ENCODE assay signal across 19 cellular contexts in the genomic region with DNA sequence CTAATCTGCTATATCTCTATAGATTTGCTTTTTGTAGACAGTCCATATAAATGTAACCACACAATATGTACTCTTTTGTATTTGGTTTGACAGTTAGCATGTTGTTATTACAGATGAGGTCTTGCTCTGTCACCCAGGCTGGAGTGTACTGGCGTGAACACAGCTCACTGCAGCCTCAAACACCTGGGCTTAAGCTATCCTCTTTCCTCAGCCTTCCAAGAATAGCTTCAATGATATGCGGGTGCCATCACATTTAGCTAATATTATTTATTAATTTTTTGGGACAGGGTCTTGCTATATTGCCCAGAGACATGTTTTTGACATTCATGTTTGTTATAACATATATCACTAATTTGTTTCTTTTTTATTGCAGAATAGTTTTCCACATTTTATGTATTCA. TPM values are rescaled to one million over a fixed set of nuclear protein-coding genes. Genes with fewer than 3 reads are reported as not detected.
DNase-seq lines count a peak whose midpoint lies in the region; ATAC-seq, FAIRE-seq and TF ChIP-seq lines count a peak whose summit lies in the region.
"Had no signal": no experiment of that assay in that cellular context is flagged by ENCODE, and none has a peak within 500 bp of the region (broad histone marks: within the 10 kb centered on the region; RNA-seq: fewer than 3 reads in every experiment).

No MANE protein-coding gene starts in this region.

- H3K27me3 ChIP-seq in HUES64 (ENCODE audit: insufficient read depth, low read length) (no peaks in the 10 kb centered on the region), iPS-18a (ENCODE audit: control insufficient read depth, insufficient read depth, low read length) (no peaks in the 10 kb centered on the region), psoas muscle (ENCODE audit: insufficient read depth in 3 of 3, low read length in 2 of 3) (no peaks in the 10 kb centered on the region)
- H3K27me3 ChIP-seq: BLaER1 treated with 17β-estradiol and CSF1 and Interleukin-3, amounts not matched to agents 10 nM and 100 nM had no signal

- FAIRE-seq in GM12891 (lab: Jason Lieb, UNC): peak; percentile 48
- FAIRE-seq: G401.6, GM12892, GM18507, H54, HTR-8/SVneo had no signal

- H3K4me3 ChIP-seq in HUES64 (ENCODE audit: low read length) (no peak overlapping the region), iPS-18a (ENCODE audit: low read length) (peak overlapping the region; percentile 4), psoas muscle (no peak overlapping the region)
- H3K4me3 ChIP-seq: BLaER1 treated with 17β-estradiol and CSF1 and Interleukin-3, amounts not matched to agents 10 nM and 100 nM; GM23248 had no signal

- TF ChIP-seq POLR2A in GM12891 (IDR thresholded peaks at IDR 0.05; ENCODE audit: low read depth, low read length): no peak

- peak overlapping the region; percentile 78 for H3K27ac ChIP-seq in HUES64 (ENCODE audit: low read depth, low read length)
- H3K27ac ChIP-seq in iPS-18a (ENCODE audit: low read length): no peak overlapping the region
- no peak overlapping the region for H3K27ac ChIP-seq in psoas muscle
- H3K27ac ChIP-seq: BLaER1 treated with 17β-estradiol and CSF1 and Interleukin-3, amounts not matched to agents 10 nM and 100 nM; GM23248 had no signal

- intact Hi-C loops in psoas muscle (cut with DNase I): no loop called here

- H3K9ac ChIP-seq in HUES64 (ENCODE audit: low read depth, low read length) (no peak overlapping the region), iPS-18a (ENCODE audit: low read length) (no peak overlapping the region)
- H3K9ac ChIP-seq: BLaER1 treated with 17β-estradiol and CSF1 and Interleukin-3, amounts not matched to agents 10 nM and 100 nM; GM23248 had no signal

- WGBS in HUES64: 94% methylated on average over 2 of the region's 2 CpGs
- WGBS in psoas muscle, 3 donors: 34 to 49% (median 37%) methylated on average over 2 of the region's 2 CpGs

- no peaks in the 10 kb centered on the region for H3K36me3 ChIP-seq in HUES64 (ENCODE audit: insufficient read depth, low read length)
- H3K36me3 ChIP-seq in iPS-18a (ENCODE audit: control insufficient read depth, low read depth, low read length): no peaks in the 10 kb centered on the region
- H3K36me3 ChIP-seq in psoas muscle (ENCODE audit: insufficient read depth in 1 of 2, low read depth in 1 of 2): no peaks in the 10 kb centered on the region

- DNase-seq in GM12891 (ENCODE audit: insufficient read length, low spot score) (no peak), psoas muscle (no peak), NCI-H1417 (lab: John Stamatoyannopoulos, UW) (no peak), SHP77 treated with DMSO at 0.1 percent for 48 hours (lab: John Stamatoyannopoulos, UW) (no peak)
- DNase-seq: Calu3; CD8-positive, alpha-beta T cell; DMS53; GM23248; HCEC 1CT; HFFc6 had no signal

- TF ChIP-seq CTCF in psoas muscle (IDR thresholded peaks at IDR 0.05): no peak

- H3K9me3 ChIP-seq in HUES64 (ENCODE audit: insufficient read depth, low read depth, low read length) (no peaks in the 10 kb centered on the region), iPS-18a (ENCODE audit: control insufficient read depth, low read depth, low read length) (no peaks in the 10 kb centered on the region), psoas muscle (no peaks in the 10 kb centered on the region)
- H3K9me3 ChIP-seq: BLaER1 treated with 17β-estradiol and CSF1 and Interleukin-3, amounts not matched to agents 10 nM and 100 nM had no signal

- H3K4me1 ChIP-seq in HUES64 (ENCODE audit: insufficient read depth, low read length): peaks cover 80% of the 10 kb centered on the region
- peaks cover 58% of the 10 kb centered on the region for H3K4me1 ChIP-seq in iPS-18a (ENCODE audit: control insufficient read depth, low read depth, low read length)
- H3K4me1 ChIP-seq in psoas muscle: peaks cover 53% of the 10 kb centered on the region

- ATAC-seq in psoas muscle (peak in 3 of 4 donors; percentile 62 to 76 (median 73)), HG03565 (IDR thresholded peaks at IDR 0.05; ENCODE audit: unreplicated experiment) (no peak)
- ATAC-seq: CD8-positive, alpha-beta T cell had no signal

TF ChIP-seq in GM12891, 5 proteins besides CTCF, POLR2A, EP300 and RAD21:
- TF ChIP-seq TAF1 (IDR thresholded peaks at IDR 0.05; ENCODE audit: low read depth, low read length) (no peak), POLR2AphosphoS5 (IDR thresholded peaks at IDR 0.05; ENCODE audit: low read depth, low read length) (no peak), POU2F2 (IDR thresholded peaks at IDR 0.05; ENCODE audit: low read depth, low read length) (no peak), PAX5 (IDR thresholded peaks at IDR 0.05; ENCODE audit: insufficient read depth, low read length, severe bottlenecking) (no peak), SPI1 (IDR thresholded peaks at IDR 0.05; ENCODE audit: low read depth, low read length) (no peak)

RNA-seq across cellular contexts. Expression of a gene that starts 10.8 kb away (rescaled TPM):
- 28.3 TPM for polyA plus RNA-seq in GM12891 (2012; ENCODE audit: low read depth, missing spikeins)
- polyA plus RNA-seq in HUES64 (2013, experiment 1 of 2): 49.9 TPM
- 53.5 TPM for polyA plus RNA-seq in HUES64 (2013, experiment 2 of 2)
- 10 to 100 TPM; 16.3 to 23.9 (median 21.5) TPM for total RNA-seq in psoas muscle
- polyA plus RNA-seq in psoas muscle: 10 to 100 TPM; 13.0 to 17.2 (median 16.8) TPM

RNA-seq across cellular contexts. Expression of a gene that starts 51.3 kb away (rescaled TPM):
- polyA plus RNA-seq in GM12891 (2012; ENCODE audit: low read depth, missing spikeins): 127 TPM
- polyA plus RNA-seq in HUES64 (2013, experiment 1 of 2): 140 TPM
- 144 TPM for polyA plus RNA-seq in HUES64 (2013, experiment 2 of 2)
- total RNA-seq in psoas muscle: 1 to 10 TPM in 3 of 4 donors, under 1 TPM in 1; 0.92 to 3.1 (median 2.1) TPM
- polyA plus RNA-seq in psoas muscle: 1 to 10 TPM; 2.1 to 6.3 (median 2.9) TPM
